In genomic region chr10:29292406-29292805, GRCh38 we compare ENCODE assay signal across 5 cellular contexts. TPM values are rescaled to one million over a fixed set of nuclear protein-coding genes. Genes with fewer than 3 reads are reported as not detected.
"Had no signal": no experiment of that assay in that cellular context is flagged by ENCODE, and none has a peak within 500 bp of the region (broad histone marks: within the 10 kb centered on the region; RNA-seq: fewer than 3 reads in every experiment).

No MANE protein-coding gene starts in this region.

RNA-seq across cellular contexts. Expression of gene LYZL1, which starts 3.5 kb away (rescaled TPM):
- total RNA-seq: HepG2, HT-29, HT1080, IMR-90, K562 had no signal
